Comparison of ENCODE assay signal across 21 cellular contexts in genomic region chr17:77511514-77512061, GRCh38.
A peak's percentile ranks its signal among the peaks of the same experiment; 100 is the strongest.
DNase-seq lines count a peak whose midpoint lies in the region; ATAC-seq, FAIRE-seq and TF ChIP-seq lines count a peak whose summit lies in the region.
"Had no signal": no experiment of that assay in that cellular context is flagged by ENCODE, and none has a peak within 500 bp of the region (broad histone marks: within the 10 kb centered on the region; RNA-seq: fewer than 3 reads in every experiment).

No MANE protein-coding gene starts in this region.

- no peaks in the 10 kb centered on the region for H3K9me2 ChIP-seq in SK-N-SH

- TF ChIP-seq CTCF in SK-N-SH (IDR thresholded peaks at IDR 0.05) (no peak), HepG2 (CRISPR knock-in tag; IDR thresholded peaks at IDR 0.05) (no peak), right lobe of liver (IDR thresholded peaks at IDR 0.05) (no peak), neutrophil (IDR thresholded peaks at IDR 0.05) (no peak)

- peak; percentile 49 for FAIRE-seq in HepG2 (lab: Jason Lieb, UNC)
- FAIRE-seq: A549, D721Med, GM12891, GM19239 had no signal

- no peaks in the 10 kb centered on the region for H3K27me3 Mint-ChIP-seq in T-cell
- H3K27me3 Mint-ChIP-seq: B cell; CD4-positive, alpha-beta T cell had no signal

- no TSS peak for BruUV-seq in HepG2 (replicated peaks; lab: Mats Ljungman, UMichigan)

- H3K4me1 ChIP-seq in SK-N-SH (ENCODE audit: control insufficient read depth in 1 of 2, insufficient read depth in 2 of 2, low read depth in 1 of 2, low read length in 1 of 2): no peaks in the 10 kb centered on the region
- H3K4me1 ChIP-seq in HepG2 (ENCODE audit: insufficient read depth, low read length): peaks cover 81% of the 10 kb centered on the region
- no peaks in the 10 kb centered on the region for H3K4me1 ChIP-seq in right lobe of liver
- peaks cover 5 to 13% of the 10 kb centered on the region in 2 experiments for H3K4me1 ChIP-seq in neutrophil (ENCODE audit: control insufficient read depth in 1 of 2, insufficient read depth in 1 of 2, low read depth in 1 of 2, low read length in 1 of 2)
- H3K4me1 ChIP-seq: BLaER1 treated with 17β-estradiol and CSF1 and Interleukin-3, amounts not matched to agents 10 nM and 100 nM; Caco-2 had no signal

- CTCF ChIA-PET in SK-N-SH (lab: Yijun Ruan, JAX) (interaction anchor here (1.3 to 1.7 kb wide), 2 partner anchors 10 kb away, joined by 3 to 7 read pairs; no protein-coding TSS in a partner anchor), HepG2 (lab: Yijun Ruan, JAX; ENCODE audit: low intra/inter-chr PET ratio, low total read pairs) (no interaction called here), T-cell (lab: Charles Lee) (no interaction called here)

- H3K79me2 ChIP-seq in SK-N-SH (ENCODE audit: insufficient read depth): no peaks in the 10 kb centered on the region
- H3K79me2 ChIP-seq in HepG2 (ENCODE audit: insufficient read depth, low read length): no peaks in the 10 kb centered on the region

- H3K4me3 ChIP-seq in SK-N-SH (ENCODE audit: low read depth in 2 of 2, low read length in 1 of 2) (no peak overlapping the region), HepG2 (replicated peaks in 1 of 3; ENCODE audit: insufficient read depth in 1 of 3, low read depth in 2 of 3, low read length in 3 of 3) (no peak overlapping the region), right lobe of liver (no peak overlapping the region), neutrophil (ENCODE audit: low read depth in 1 of 2, low read length in 1 of 2) (peak overlapping the region in 1 of 2 experiments; percentile 5)
- H3K4me3 ChIP-seq: A549; BLaER1 treated with 17β-estradiol and CSF1 and Interleukin-3, amounts not matched to agents 10 nM and 100 nM had no signal

- H2AFZ ChIP-seq in SK-N-SH (ENCODE audit: low read depth): no peak overlapping the region
- H2AFZ ChIP-seq in HepG2 (ENCODE audit: low read length): no peak overlapping the region

- H3K4me3 Mint-ChIP-seq in T-cell: no peak overlapping the region
- H3K4me3 Mint-ChIP-seq: B cell; CD4-positive, alpha-beta T cell; CD8-positive, alpha-beta T cell had no signal

- in situ Hi-C loops in HepG2 (cut with HindIII; ENCODE audit: extremely low pct_ligation_motif_present, low pct_unique_long_range_greater_than_20kb): no loop called here

- no peaks in the 10 kb centered on the region for H3K27me3 ChIP-seq in SK-N-SH (ENCODE audit: insufficient read depth)
- no peaks in the 10 kb centered on the region for H3K27me3 ChIP-seq in HepG2 (ENCODE audit: control insufficient read depth in 1 of 2, insufficient read depth in 2 of 2, low read length in 2 of 2)
- H3K27me3 ChIP-seq in right lobe of liver: no peaks in the 10 kb centered on the region
- peaks cover 23% of the 10 kb centered on the region for H3K27me3 ChIP-seq in neutrophil
- H3K27me3 ChIP-seq: BLaER1 treated with 17β-estradiol and CSF1 and Interleukin-3, amounts not matched to agents 10 nM and 100 nM had no signal

- H3K9ac ChIP-seq in SK-N-SH (no peak overlapping the region), HepG2 (ENCODE audit: insufficient read depth, low read depth, low read length) (peak overlapping the region; percentile 27; the same call in 1 of the 2 replicates)
- H3K9ac ChIP-seq: BLaER1 treated with 17β-estradiol and CSF1 and Interleukin-3, amounts not matched to agents 10 nM and 100 nM had no signal

- no peaks in the 10 kb centered on the region for H3F3A ChIP-seq in SK-N-SH (replicated peaks; ENCODE audit: insufficient read depth)

- H3K4me1 Mint-ChIP-seq in T-cell: peaks cover 0 to 2% (median 0%) of the 10 kb centered on the region in 3 donors
- H3K4me1 Mint-ChIP-seq: B cell had no signal

- H4K20me1 ChIP-seq in SK-N-SH (ENCODE audit: insufficient read depth) (no peaks in the 10 kb centered on the region), HepG2 (ENCODE audit: insufficient read depth, low read length) (no peaks in the 10 kb centered on the region)
- H4K20me1 ChIP-seq: BLaER1 treated with 17β-estradiol and CSF1 and Interleukin-3, amounts not matched to agents 10 nM and 100 nM had no signal

- peaks cover 12% of the 10 kb centered on the region; the same call in 1 of the 2 replicates for H3K9me3 ChIP-seq in SK-N-SH
- H3K9me3 ChIP-seq in HepG2 (ENCODE audit: low read length): 0 out of 2 replicates have a peak, but pooled peaks cover 2% of the 10 kb centered on the region
- no peaks in the 10 kb centered on the region for H3K9me3 ChIP-seq in right lobe of liver
- no peaks in the 10 kb centered on the region for H3K9me3 ChIP-seq in neutrophil
- H3K9me3 ChIP-seq: Caco-2 had no signal

- ATAC-seq in SK-N-SH treated with all-trans-retinoic acid at 6 μM for 48 hours (no peak), HepG2 (no peak), right lobe of liver (no peak), T-cell (replicated peaks in 1 of 4) (no peak)
- ATAC-seq: A549; CD8-positive, alpha-beta T cell had no signal

- no peak for TF ChIP-seq EP300 in SK-N-SH (IDR thresholded peaks at IDR 0.05; ENCODE audit: borderline replicate concordance in 1 of 2, low read depth in 1 of 2, low read length in 1 of 2)
- no peak for TF ChIP-seq EP300 in HepG2 (IDR thresholded peaks at IDR 0.05; ENCODE audit: low read depth in 2 of 2, low read length in 2 of 2)
- no peak for TF ChIP-seq EP300 in HepG2 (CRISPR knock-in tag; IDR thresholded peaks at IDR 0.05; ENCODE audit: borderline replicate concordance)

- TF ChIP-seq POLR2A in HepG2 (IDR thresholded peaks at IDR 0.05; ENCODE audit: insufficient read depth in 1 of 2, low read depth in 2 of 2, low read length in 2 of 2) (no peak), right lobe of liver (IDR thresholded peaks at IDR 0.05) (no peak)

- intact Hi-C loops in HepG2 (cut with micrococcal nuclease; ENCODE audit: unreplicated experiment): no loop called here
- intact Hi-C loops in right lobe of liver (cut with DNase I): no loop called here

- DNase-seq in SK-N-SH (no peak), HepG2 (ENCODE audit: low spot score) (no peak), right lobe of liver (no peak), T-cell (no peak)
- DNase-seq: AML-193; Caco-2; Calu3; CD4-positive, alpha-beta T cell; CD8-positive, alpha-beta T cell; DMS79 treated with DMSO at 0.1 percent for 48 hours; GF-D8 had no signal

- H3K27ac Mint-ChIP-seq in T-cell: no peak overlapping the region
- H3K27ac Mint-ChIP-seq: B cell; CD4-positive, alpha-beta T cell; CD8-positive, alpha-beta T cell had no signal

- H3K27ac ChIP-seq in SK-N-SH (ENCODE audit: low read depth in 2 of 2, low read length in 1 of 2) (no peak overlapping the region), HepG2 (ENCODE audit: extremely low read length, insufficient read depth, low read length) (peak overlapping the region; percentile 81), right lobe of liver (no peak overlapping the region), neutrophil (peak overlapping the region; percentile 48)
- H3K27ac ChIP-seq: 22Rv1; A549; BLaER1 treated with 17β-estradiol and CSF1 and Interleukin-3, amounts not matched to agents 10 nM and 100 nM; C4-2B had no signal

- H3K36me3 ChIP-seq in SK-N-SH (replicated peaks in 1 of 2; ENCODE audit: control insufficient read depth in 1 of 2, insufficient read depth in 2 of 2, low read length in 1 of 2) (no peaks in the 10 kb centered on the region), HepG2 (replicated peaks in 1 of 2; ENCODE audit: control insufficient read depth in 1 of 2, insufficient read depth in 2 of 2, low read length in 2 of 2) (no peaks in the 10 kb centered on the region), right lobe of liver (no peaks in the 10 kb centered on the region), neutrophil (no peaks in the 10 kb centered on the region)
- H3K36me3 ChIP-seq: BLaER1 treated with 17β-estradiol and CSF1 and Interleukin-3, amounts not matched to agents 10 nM and 100 nM had no signal

- H3K4me2 ChIP-seq in SK-N-SH: no peak overlapping the region
- H3K4me2 ChIP-seq in HepG2 (ENCODE audit: low read depth, low read length): peak overlapping the region; percentile 76
- H3K4me2 ChIP-seq: A549; BLaER1 treated with 17β-estradiol and CSF1 and Interleukin-3, amounts not matched to agents 10 nM and 100 nM had no signal

- peaks cover 5 to 9% (median 7%) of the 10 kb centered on the region in 3 donors for H3K9me3 Mint-ChIP-seq in T-cell
- H3K9me3 Mint-ChIP-seq: CD4-positive, alpha-beta T cell had no signal

- TF ChIP-seq RAD21 in SK-N-SH (IDR thresholded peaks at IDR 0.05; ENCODE audit: low read length) (no peak), HepG2 (CRISPR knock-in tag; IDR thresholded peaks at IDR 0.05) (no peak)

- H3K36me3 Mint-ChIP-seq in T-cell: peaks cover 7% of the 10 kb centered on the region

- POLR2A ChIA-PET in SK-N-SH (lab: Yijun Ruan, JAX): interaction anchor here (0.9 kb wide), 1 partner anchor 631 kb away, joined by 3 read pairs; no protein-coding TSS in a partner anchor
- POLR2A ChIA-PET in HepG2 (lab: Yijun Ruan, JAX): interaction anchor here (1.0 to 2.2 kb wide), 4 partner anchors 58 to 447 kb away, joined by 5 to 7 read pairs (median 7); partner anchors contain the start of gene TNRC6C
- POLR2A ChIA-PET in T-cell (lab: Charles Lee): no interaction called here

- 4% methylated on average over 1 of the region's 1 CpG for WGBS in SK-N-SH (ENCODE audit: low lambda C conversion rate)
- WGBS in HepG2 (ENCODE audit: low lambda C conversion rate): 0% methylated on average over 1 of the region's 1 CpG
- 33% methylated on average over 1 of the region's 1 CpG for WGBS in right lobe of liver (ENCODE audit: insufficient coverage, low coverage, low lambda C conversion rate, missing lambda C conversion rate)

TF ChIP-seq in SK-N-SH treated with all-trans-retinoic acid at 6 μM for 48 hours, 23 proteins besides CTCF, POLR2A, EP300 and RAD21 (continues in another document):
- peak; percentile 55; the same call in 1 of the 2 replicates for TF ChIP-seq ZFP30 (CRISPR knock-in tag; IDR thresholded peaks at IDR 0.05)

TF ChIP-seq in SK-N-SH, 30 proteins besides CTCF, POLR2A, EP300 and RAD21 (continues in another document):
- TF ChIP-seq GATA2 (CRISPR knock-in tag; IDR thresholded peaks at IDR 0.05): no peak
- TF ChIP-seq TCF12 (IDR thresholded peaks at IDR 0.05): no peak
- no peak for TF ChIP-seq FOXJ3 (CRISPR knock-in tag; IDR thresholded peaks at IDR 0.05)
- no peak for TF ChIP-seq MXI1 (IDR thresholded peaks at IDR 0.05; ENCODE audit: low read depth, low read length)
- TF ChIP-seq EZH2phosphoT487 (IDR thresholded peaks at IDR 0.05; ENCODE audit: borderline replicate concordance, low read depth): no peak

Comparison
In these comparisons a context has a peak if more than half of its experiments do, and no peak if none do; other contexts are left out.
1. H3K27ac ChIP-seq: peak in HepG2 (single experiment) and neutrophil (single experiment); none in SK-N-SH (0 of 2) and right lobe of liver (0 of 3).
2. POLR2A ChIA-PET loops: an anchor here in SK-N-SH (0.9 kb wide) and HepG2 (1.0 to 2.2 kb wide); none called in T-cell.